Comparison of ENCODE assay signal across 29 cellular contexts in genomic region chr10:23230582-23230981, GRCh38. TPM values are rescaled to one million over a fixed set of nuclear protein-coding genes. Genes with fewer than 3 reads are reported as not detected.
DNase-seq lines count a peak whose midpoint lies in the region; ATAC-seq, FAIRE-seq and TF ChIP-seq lines count a peak whose summit lies in the region.
"Had no signal": no experiment of that assay in that cellular context is flagged by ENCODE, and none has a peak within 500 bp of the region (broad histone marks: within the 10 kb centered on the region; RNA-seq: fewer than 3 reads in every experiment).

No MANE protein-coding gene starts in this region.

- no peak overlapping the region for H3K4me3 ChIP-seq in HepG2 (replicated peaks in 1 of 3; ENCODE audit: insufficient read depth in 1 of 3, low read depth in 2 of 3, low read length in 3 of 3)
- no peak overlapping the region for H3K4me3 ChIP-seq in right lobe of liver
- no peak overlapping the region for H3K4me3 ChIP-seq in GM12878
- H3K4me3 ChIP-seq: BLaER1 had no signal

- H3K9me3 ChIP-seq in HepG2 (ENCODE audit: low read length) (no peaks in the 10 kb centered on the region), right lobe of liver (no peaks in the 10 kb centered on the region), GM12878 (replicated peaks; ENCODE audit: control insufficient read depth, insufficient read depth, low read length) (no peaks in the 10 kb centered on the region)
- H3K9me3 ChIP-seq: BE2C, BLaER1 had no signal

- H3K9me3 Mint-ChIP-seq in osteocyte (ENCODE audit: unreplicated experiment): no peaks in the 10 kb centered on the region
- no peaks in the 10 kb centered on the region for H3K9me3 Mint-ChIP-seq in activated CD8-positive, alpha-beta memory T cell treated with anti-CD3 and anti-CD28 coated beads, Interleukin-2, amount 10 ng/mL, durations not matched to agents 7 days and 5 days (ENCODE audit: low read depth)

- H3K4me1 ChIP-seq in HepG2 (ENCODE audit: insufficient read depth, low read length): no peaks in the 10 kb centered on the region
- no peaks in the 10 kb centered on the region for H3K4me1 ChIP-seq in right lobe of liver
- H3K4me1 ChIP-seq in GM12878 (ENCODE audit: control insufficient read depth, insufficient read depth, low read length): no peaks in the 10 kb centered on the region
- H3K4me1 ChIP-seq: BE2C, BLaER1 had no signal

- whole genome bisulfite sequencing in HepG2 (ENCODE audit: low lambda C conversion rate): 4% methylated on average over 1 of the region's 1 CpG
- 63% methylated on average over 1 of the region's 1 CpG for WGBS in right lobe of liver (ENCODE audit: insufficient coverage, low coverage, low lambda C conversion rate, missing lambda C conversion rate)
- 0% methylated on average over 1 of the region's 1 CpG for WGBS in GM12878 (ENCODE audit: insufficient coverage, insufficient replicate concordance, low lambda C conversion rate, missing lambda C conversion rate)

- no peak for TF ChIP-seq CTCF in HepG2 (CRISPR knock-in tag; IDR thresholded peaks at IDR 0.05)
- no peak for TF ChIP-seq CTCF in right lobe of liver (IDR thresholded peaks at IDR 0.05)
- no peak for TF ChIP-seq CTCF in GM12878 (IDR thresholded peaks at IDR 0.05 in 2 of 3, conservative IDR thresholded peaks at IDR 0.05 in 1 of 3; ENCODE audit: control insufficient read depth in 2 of 3, extremely low read depth in 1 of 3, insufficient read depth in 1 of 3, low read depth in 3 of 3, low read length in 3 of 3)
- no peak for TF ChIP-seq CTCF in osteocyte (IDR thresholded peaks at IDR 0.05)

- H3K27me3 ChIP-seq in HepG2 (ENCODE audit: control insufficient read depth in 1 of 2, insufficient read depth in 2 of 2, low read length in 2 of 2): no peaks in the 10 kb centered on the region
- H3K27me3 ChIP-seq in right lobe of liver: no peaks in the 10 kb centered on the region
- H3K27me3 ChIP-seq in GM12878 (replicated peaks in 1 of 2; ENCODE audit: control insufficient read depth in 2 of 2, insufficient read depth in 2 of 2, low read length in 1 of 2): no peaks in the 10 kb centered on the region
- H3K27me3 ChIP-seq: BE2C, BLaER1 had no signal

- no peaks in the 10 kb centered on the region for H3K4me1 Mint-ChIP-seq in osteocyte (ENCODE audit: unreplicated experiment)
- H3K4me1 Mint-ChIP-seq in activated CD8-positive, alpha-beta memory T cell treated with anti-CD3 and anti-CD28 coated beads, Interleukin-2, amount 10 ng/mL, durations not matched to agents 7 days and 5 days: no peaks in the 10 kb centered on the region
- H3K4me1 Mint-ChIP-seq: CD14-positive monocyte; CD4-positive, alpha-beta memory T cell; CD4-positive, CD25-positive, alpha-beta regulatory T cell; CD8-positive, alpha-beta memory T cell had no signal

- SMC1A ChIA-PET in GM12878 (lab: Charles Lee; ENCODE audit: uncharacterized antibody, unreplicated experiment): no interaction called here

- no peak for TF ChIP-seq POLR2A in HepG2 (IDR thresholded peaks at IDR 0.05; ENCODE audit: insufficient read depth in 1 of 2, low read depth in 2 of 2, low read length in 2 of 2)
- TF ChIP-seq POLR2A in right lobe of liver (IDR thresholded peaks at IDR 0.05): no peak
- no peak for TF ChIP-seq POLR2A in GM12878 (IDR thresholded peaks at IDR 0.05; ENCODE audit: low read depth, low read length)

- no peaks in the 10 kb centered on the region for H3K36me3 Mint-ChIP-seq in osteocyte (ENCODE audit: unreplicated experiment)
- H3K36me3 Mint-ChIP-seq in activated CD8-positive, alpha-beta memory T cell treated with anti-CD3 and anti-CD28 coated beads, Interleukin-2, amount 10 ng/mL, durations not matched to agents 7 days and 5 days: no peaks in the 10 kb centered on the region
- H3K36me3 Mint-ChIP-seq: CD14-positive monocyte; CD4-positive, alpha-beta memory T cell; CD4-positive, CD25-positive, alpha-beta regulatory T cell had no signal

- H4K20me1 ChIP-seq in HepG2 (ENCODE audit: insufficient read depth, low read length) (no peaks in the 10 kb centered on the region), GM12878 (ENCODE audit: control insufficient read depth, insufficient read depth) (no peaks in the 10 kb centered on the region)
- H4K20me1 ChIP-seq: BLaER1 had no signal

- no peaks in the 10 kb centered on the region for H3K79me2 ChIP-seq in HepG2 (ENCODE audit: insufficient read depth, low read length)
- H3K79me2 ChIP-seq in GM12878 (ENCODE audit: control insufficient read depth, insufficient read depth, low read length): no peaks in the 10 kb centered on the region

- ATAC-seq in HepG2: no peak
- ATAC-seq in right lobe of liver: no peak
- ATAC-seq in GM12878: no peak
- ATAC-seq in activated CD8-positive, alpha-beta memory T cell treated with anti-CD3 and anti-CD28 coated beads, Interleukin-2, amount 10 ng/mL, durations not matched to agents 7 days and 5 days: no peak

- H3K27me3 Mint-ChIP-seq in osteocyte (ENCODE audit: unreplicated experiment): no peaks in the 10 kb centered on the region
- peaks cover 3% of the 10 kb centered on the region for H3K27me3 Mint-ChIP-seq in activated CD8-positive, alpha-beta memory T cell treated with anti-CD3 and anti-CD28 coated beads, Interleukin-2, amount 10 ng/mL, durations not matched to agents 7 days and 5 days

- DNase-seq in HepG2 (ENCODE audit: low spot score) (no peak), right lobe of liver (no peak), GM12878 (ENCODE audit: low read depth, low spot score) (no peak), osteocyte (ENCODE audit: extremely low spot score, unreplicated experiment) (no peak)
- no peak for DNase-seq in activated CD8-positive, alpha-beta memory T cell treated with anti-CD3 and anti-CD28 coated beads, Interleukin-2, amount 10 ng/mL, durations not matched to agents 7 days and 5 days
- DNase-seq: ACHN; BE2C; C1 segment of cervical spinal cord; CD4-positive, alpha-beta memory T cell; CD4-positive, CD25-positive, alpha-beta regulatory T cell; CD8-positive, alpha-beta memory T cell; COR-L47; DMS 273 treated with DMSO at 0.1 percent for 48 hours; DMS153; DMS53; DMS79; DND-41; EL; GDM1 had no signal

- H3K4me2 ChIP-seq in HepG2 (ENCODE audit: low read depth, low read length): no peak overlapping the region
- H3K4me2 ChIP-seq in GM12878 (ENCODE audit: control insufficient read depth, insufficient read depth): no peak overlapping the region
- H3K4me2 ChIP-seq: BLaER1 had no signal

- H2AFZ ChIP-seq in HepG2 (ENCODE audit: low read length) (no peak overlapping the region), GM12878 (ENCODE audit: control insufficient read depth, low read depth, low read length) (no peak overlapping the region)

- no peak for TF ChIP-seq RAD21 in HepG2 (CRISPR knock-in tag; IDR thresholded peaks at IDR 0.05)
- no peak for TF ChIP-seq RAD21 in GM12878 (IDR thresholded peaks at IDR 0.05; ENCODE audit: insufficient read depth, low read depth, low read length)

- RAD21 ChIA-PET in GM12878 (lab: Charles Lee; ENCODE audit: unreplicated experiment): no interaction called here

- H3K9ac ChIP-seq in HepG2 (ENCODE audit: insufficient read depth, low read depth, low read length): no peak overlapping the region
- H3K9ac ChIP-seq in GM12878 (ENCODE audit: control insufficient read depth, insufficient read depth, low read length): no peak overlapping the region
- H3K9ac ChIP-seq: BLaER1 had no signal

- no peak for TF ChIP-seq EP300 in HepG2 (IDR thresholded peaks at IDR 0.05; ENCODE audit: low read depth in 2 of 2, low read length in 2 of 2)
- no peak for TF ChIP-seq EP300 in HepG2 (CRISPR knock-in tag; IDR thresholded peaks at IDR 0.05; ENCODE audit: borderline replicate concordance)
- no peak for TF ChIP-seq EP300 in GM12878 (IDR thresholded peaks at IDR 0.05; ENCODE audit: borderline replicate concordance in 1 of 2, control insufficient read depth in 1 of 2, low read depth in 2 of 2, low read length in 2 of 2)

- H3K36me3 ChIP-seq in HepG2 (replicated peaks in 1 of 2; ENCODE audit: control insufficient read depth in 1 of 2, insufficient read depth in 2 of 2, low read length in 2 of 2): no peaks in the 10 kb centered on the region
- H3K36me3 ChIP-seq in right lobe of liver: no peaks in the 10 kb centered on the region
- no peaks in the 10 kb centered on the region for H3K36me3 ChIP-seq in GM12878 (ENCODE audit: control insufficient read depth in 2 of 2, insufficient read depth in 2 of 2, low read length in 1 of 2)
- H3K36me3 ChIP-seq: BE2C, BLaER1 had no signal

- FAIRE-seq in HepG2 (lab: Jason Lieb, UNC) (no peak), GM12878 (lab: Jason Lieb, UNC) (peak; percentile 38)
- FAIRE-seq: GM12891, GM19239 had no signal

- in situ Hi-C loops in HepG2 (cut with HindIII; ENCODE audit: extremely low pct_ligation_motif_present, low pct_unique_long_range_greater_than_20kb) (no loop called here), GM12878 (cut with MboI) (no loop called here)

- intact Hi-C loops in HepG2 (cut with micrococcal nuclease; ENCODE audit: unreplicated experiment) (no loop called here), right lobe of liver (cut with DNase I) (no loop called here), GM12878 (cut with micrococcal nuclease; ENCODE audit: unreplicated experiment) (no loop called here)

- H3K4me3 Mint-ChIP-seq in osteocyte (ENCODE audit: unreplicated experiment): no peak overlapping the region
- H3K4me3 Mint-ChIP-seq in activated CD8-positive, alpha-beta memory T cell treated with anti-CD3 and anti-CD28 coated beads, Interleukin-2, amount 10 ng/mL, durations not matched to agents 7 days and 5 days: no peak overlapping the region
- H3K4me3 Mint-ChIP-seq: CD14-positive monocyte; CD4-positive, alpha-beta memory T cell; CD4-positive, CD25-positive, alpha-beta regulatory T cell; CD8-positive, alpha-beta memory T cell had no signal

- BruUV-seq in HepG2 (replicated peaks; lab: Mats Ljungman, UMichigan) (no TSS peak), GM12878 (replicated peaks; lab: Mats Ljungman, UMichigan) (no TSS peak)

- no peak overlapping the region for H3K27ac Mint-ChIP-seq in osteocyte (ENCODE audit: unreplicated experiment)
- H3K27ac Mint-ChIP-seq in activated CD8-positive, alpha-beta memory T cell treated with anti-CD3 and anti-CD28 coated beads, Interleukin-2, amount 10 ng/mL, durations not matched to agents 7 days and 5 days: no peak overlapping the region
- H3K27ac Mint-ChIP-seq: CD4-positive, alpha-beta memory T cell; CD4-positive, CD25-positive, alpha-beta regulatory T cell; CD8-positive, alpha-beta memory T cell had no signal

- CTCF ChIA-PET in HepG2 (lab: Yijun Ruan, JAX; ENCODE audit: low intra/inter-chr PET ratio, low total read pairs) (no interaction called here), GM12878 (lab: Yijun Ruan, JAX) (no interaction called here)
- CTCF ChIA-PET in activated CD8-positive, alpha-beta memory T cell treated with anti-CD3 and anti-CD28 coated beads, Interleukin-2, amount 10 ng/mL, durations not matched to agents 7 days and 5 days (lab: Charles Lee): no interaction called here

- POLR2A ChIA-PET in HepG2 (lab: Yijun Ruan, JAX): no interaction called here
- POLR2A ChIA-PET in GM12878 (lab: Charles Lee): no interaction called here

- no peak overlapping the region for H3K27ac ChIP-seq in HepG2 (ENCODE audit: extremely low read length, insufficient read depth, low read length)
- H3K27ac ChIP-seq in right lobe of liver: no peak overlapping the region
- H3K27ac ChIP-seq in GM12878 (ENCODE audit: control insufficient read depth, insufficient read depth): no peak overlapping the region
- H3K27ac ChIP-seq: 22Rv1, BLaER1 had no signal

RNA-seq across cellular contexts. Expression of gene PTF1A, which starts 38.5 kb away (rescaled TPM):
- total RNA-seq in HepG2 (2016; rRNA removed; fragmentation: Illumina TruSeq; extraction: Trizol) (not detected in 2 replicates), right lobe of liver (not detected), GM12878 (2014; rRNA removed) (not detected in 2 replicates), GM12878 (2014; rRNA removed; fragmentation: Illumina TruSeq; extraction: Trizol) (not detected in 2 replicates), GM12878 (2021) (not detected in 2 replicates), osteocyte (not detected in 2 replicates)
- total RNA-seq in HepG2 (2016; cell fraction: cytosol; rRNA removed; fragmentation: Illumina TruSeq; extraction: Trizol; ENCODE audit: low read depth): not detected in 2 replicates
- total RNA-seq in HepG2 (2016; cell fraction: insoluble cytoplasmic fraction; rRNA removed; fragmentation: Illumina TruSeq; extraction: Trizol): not detected in 2 replicates
- total RNA-seq in HepG2 (2016; cell fraction: membrane; rRNA removed; fragmentation: Illumina TruSeq; extraction: Trizol): not detected in 2 replicates
- total RNA-seq in HepG2 (2016; cell fraction: nucleus; rRNA removed; fragmentation: Illumina TruSeq; extraction: Trizol): not detected in 2 replicates
- polyA plus RNA-seq in HepG2 (2011; rRNA removed) (not detected in 2 replicates), GM12878 (2011; rRNA removed) (not detected in 2 replicates), GM12878 (2014; fragmentation: Illumina TruSeq; extraction: Trizol) (not detected in 2 replicates), GM12878 (2014; fragmentation: Nextera tagmentation; extraction: Ambion mirVana) (not detected), GM12878 (2014; rRNA removed) (not detected in 2 replicates), GM12878 (2016; fragmentation: Nextera tagmentation; extraction: Ambion mirVana) (not detected)
- polyA plus RNA-seq in HepG2 (2011; cell fraction: cytosol; rRNA removed): not detected in 2 replicates
- polyA plus RNA-seq in HepG2 (2011; cell fraction: nucleus; rRNA removed): not detected in 2 replicates
- not detected in 2 replicates for polyA plus RNA-seq in HepG2 (2012)
- not detected in 2 replicates for polyA plus RNA-seq in HepG2 (2016; cell fraction: cytosol; fragmentation: Illumina TruSeq; extraction: Trizol; ENCODE audit: low read depth)
- not detected in 2 replicates for polyA plus RNA-seq in HepG2 (2016; cell fraction: insoluble cytoplasmic fraction; fragmentation: Illumina TruSeq; extraction: Trizol; ENCODE audit: low read depth)
- polyA plus RNA-seq in HepG2 (2016; cell fraction: membrane; fragmentation: Illumina TruSeq; extraction: Trizol; ENCODE audit: low read depth): not detected in 2 replicates
- polyA plus RNA-seq in HepG2 (2016; cell fraction: nucleus; fragmentation: Illumina TruSeq; extraction: Trizol; ENCODE audit: insufficient read depth, low read depth): not detected in 2 replicates
- not detected in 2 replicates for polyA minus RNA-seq in HepG2 (2011; rRNA and poly(A)+ RNA removed; ENCODE audit: low replicate concordance)
- not detected in 2 replicates for polyA minus RNA-seq in HepG2 (2011; cell fraction: cytosol; rRNA and poly(A)+ RNA removed)
- polyA minus RNA-seq in HepG2 (2011; cell fraction: nucleus; rRNA and poly(A)+ RNA removed): not detected in 2 replicates
- total RNA-seq in GM12878 (2013; cell fraction: nucleolus; rRNA removed): not detected in 2 replicates
- polyA plus RNA-seq in GM12878 (2011; ENCODE audit: low read depth): not detected
- polyA plus RNA-seq in GM12878 (2011; cell fraction: cytosol; rRNA removed): not detected in 2 replicates
- not detected in 2 replicates for polyA plus RNA-seq in GM12878 (2011; cell fraction: nucleus; rRNA removed)
- not detected in 2 replicates for polyA plus RNA-seq in GM12878 (2012)
- not detected in 2 replicates for polyA minus RNA-seq in GM12878 (2011; rRNA and poly(A)+ RNA removed)
- not detected in 2 replicates for polyA minus RNA-seq in GM12878 (2011; cell fraction: cytosol; rRNA and poly(A)+ RNA removed)
- polyA minus RNA-seq in GM12878 (2011; cell fraction: nucleus; rRNA and poly(A)+ RNA removed): not detected in 2 replicates
- not detected for total RNA-seq in activated CD8-positive, alpha-beta memory T cell treated with anti-CD3 and anti-CD28 coated beads, Interleukin-2, amount 10 ng/mL, durations not matched to agents 7 days and 5 days
- total RNA-seq: A172; A673; CD4-positive, alpha-beta memory T cell; CD4-positive, CD25-positive, alpha-beta regulatory T cell; CD8-positive, alpha-beta memory T cell; Daoy; G401 had no signal
- polyA plus RNA-seq: AG04450; CD14-positive monocyte; CD4-positive, alpha-beta memory T cell; CD4-positive, CD25-positive, alpha-beta regulatory T cell; CD8-positive, alpha-beta memory T cell had no signal
